19 cellular contexts compared by ENCODE assay signal in the genomic region with DNA sequence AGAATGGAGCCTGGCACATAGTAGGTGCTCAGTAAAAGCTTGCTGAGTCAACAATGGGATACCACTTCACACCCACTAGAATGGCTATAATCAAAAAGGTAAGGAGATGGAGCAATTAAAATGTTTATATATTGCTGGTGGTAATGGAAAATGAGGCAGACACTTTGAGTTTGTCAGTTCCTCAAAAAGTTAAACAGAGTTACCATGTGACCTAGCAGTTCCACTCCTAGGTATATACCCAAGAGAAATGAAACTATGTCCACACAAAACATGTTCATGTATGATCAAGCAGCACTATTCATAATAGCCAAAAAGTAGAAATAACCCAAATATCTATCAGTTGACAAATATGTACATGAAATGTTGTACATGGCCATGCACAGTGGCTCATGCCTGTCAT.
A peak's percentile ranks its signal among the peaks of the same experiment; 100 is the strongest.
DNase-seq lines count a peak whose midpoint lies in the region; ATAC-seq, FAIRE-seq and TF ChIP-seq lines count a peak whose summit lies in the region.
"Had no signal": no experiment of that assay in that cellular context is flagged by ENCODE, and none has a peak within 500 bp of the region (broad histone marks: within the 10 kb centered on the region; RNA-seq: fewer than 3 reads in every experiment).

No MANE protein-coding gene starts in this region.

- TF ChIP-seq CTCF in activated B cell treated with CpG ODN at 0.5 μM for 24 hours (IDR thresholded peaks at IDR 0.05) = no peak
- no peak for TF ChIP-seq CTCF in GM10266 (IDR thresholded peaks at IDR 0.05; ENCODE audit: control insufficient read depth, insufficient read depth, low read depth, missing control alignments)

- DNase-seq in GM12891 (ENCODE audit: insufficient read length, low spot score) = no peak
- DNase-seq in MV-4-11 (lab: John Stamatoyannopoulos, UW) = peak; percentile 67
- DNase-seq in activated B cell treated with CpG ODN at 0.5 μM for 24 hours = no peak
- no peak for DNase-seq in stimulated activated CD4-positive, alpha-beta T cell treated with anti-CD3 and anti-CD28 coated beads, Interleukin-4, amount 100 ng/mL, for 24 hours
- no peak for DNase-seq in SHP77 (lab: John Stamatoyannopoulos, UW)
- no peak for DNase-seq in GM10266 (ENCODE audit: extremely low spot score)
- DNase-seq: ACHN, COR-L47, DMS 273 treated with DMSO at 0.1 percent for 48 hours, GDM1, H7, Karpas-422, NCI-H1105, NCI-H1694, NCI-H510A, NCI-H774 had no signal

- H3K9me3 Mint-ChIP-seq in activated B cell treated with CpG ODN at 0.5 μM for 24 hours = no peaks in the 10 kb centered on the region
- H3K9me3 Mint-ChIP-seq in stimulated activated memory B cell treated with anti-CD40 and anti-IgM and Interleukin-4, amounts not matched to agents 10 μg/mL and 1 μg/mL and 100 μg/mL, for 72 hours = no peaks in the 10 kb centered on the region
- H3K9me3 Mint-ChIP-seq: T-helper 1 cell treated with Interleukin-12 subunit alpha and Interleukin-12 subunit beta and Interleukin-4 antibody, amounts not matched to agents 30 μg/mL and 1 μg/mL, for 36 hours had no signal

- no peak for FAIRE-seq in GM12891 (lab: Jason Lieb, UNC)

- intact Hi-C loops in activated B cell treated with CpG ODN at 0.5 μM for 24 hours (cut with micrococcal nuclease) = loop anchor here (2.0 kb wide), 1 partner anchor 20 kb away; no protein-coding TSS in a partner anchor

- ATAC-seq in activated B cell treated with CpG ODN at 0.5 μM for 24 hours (ENCODE audit: low read depth) = peak; percentile 90
- ATAC-seq in stimulated activated memory B cell treated with anti-CD40 and anti-IgM and Interleukin-4, amounts not matched to agents 10 μg/mL and 1 μg/mL and 100 μg/mL, for 72 hours = peak; percentile 86
- ATAC-seq: Panc1 had no signal

- no peaks in the 10 kb centered on the region for H3K36me3 Mint-ChIP-seq in activated B cell treated with CpG ODN at 0.5 μM for 24 hours (ENCODE audit: low read depth)
- no peaks in the 10 kb centered on the region for H3K36me3 Mint-ChIP-seq in stimulated activated memory B cell treated with anti-CD40 and anti-IgM and Interleukin-4, amounts not matched to agents 10 μg/mL and 1 μg/mL and 100 μg/mL, for 72 hours

- no peaks in the 10 kb centered on the region for H3K27me3 Mint-ChIP-seq in activated B cell treated with CpG ODN at 0.5 μM for 24 hours
- H3K27me3 Mint-ChIP-seq in stimulated activated memory B cell treated with anti-CD40 and anti-IgM and Interleukin-4, amounts not matched to agents 10 μg/mL and 1 μg/mL and 100 μg/mL, for 72 hours = no peaks in the 10 kb centered on the region

- no peak for TF ChIP-seq POLR2A in GM12891 (IDR thresholded peaks at IDR 0.05; ENCODE audit: low read depth, low read length)

- peak overlapping the region; percentile 21 for H3K4me3 Mint-ChIP-seq in activated B cell treated with CpG ODN at 0.5 μM for 24 hours
- no peak overlapping the region for H3K4me3 Mint-ChIP-seq in stimulated activated memory B cell treated with anti-CD40 and anti-IgM and Interleukin-4, amounts not matched to agents 10 μg/mL and 1 μg/mL and 100 μg/mL, for 72 hours
- H3K4me3 Mint-ChIP-seq: T-helper 1 cell treated with Interleukin-12 subunit alpha and Interleukin-12 subunit beta and Interleukin-4 antibody, amounts not matched to agents 30 μg/mL and 1 μg/mL, for 36 hours had no signal

- POLR2A ChIA-PET in activated B cell treated with CpG ODN at 0.5 μM for 24 hours (lab: Charles Lee) = interaction anchor here (0.6 to 6.7 kb wide), 5 partner anchors 11 to 72 kb away, joined by 3 to 86 read pairs (median 3); a partner anchor contains a TSS

- CTCF ChIA-PET in activated B cell treated with CpG ODN at 0.5 μM for 24 hours (lab: Charles Lee) = interaction anchor here (1.1 to 9.6 kb wide), 8 partner anchors 20 to 148 kb away, joined by 3 to 247 read pairs (median 5); no protein-coding TSS in a partner anchor

- peaks cover 26% of the 10 kb centered on the region for H3K4me1 Mint-ChIP-seq in activated B cell treated with CpG ODN at 0.5 μM for 24 hours
- peaks cover 19% of the 10 kb centered on the region for H3K4me1 Mint-ChIP-seq in stimulated activated memory B cell treated with anti-CD40 and anti-IgM and Interleukin-4, amounts not matched to agents 10 μg/mL and 1 μg/mL and 100 μg/mL, for 72 hours

- peak overlapping the region; percentile 68 for H3K27ac Mint-ChIP-seq in activated B cell treated with CpG ODN at 0.5 μM for 24 hours
- peak overlapping the region; percentile 66 for H3K27ac Mint-ChIP-seq in stimulated activated memory B cell treated with anti-CD40 and anti-IgM and Interleukin-4, amounts not matched to agents 10 μg/mL and 1 μg/mL and 100 μg/mL, for 72 hours
- H3K27ac Mint-ChIP-seq: T-helper 1 cell treated with Interleukin-12 subunit alpha and Interleukin-12 subunit beta and Interleukin-4 antibody, amounts not matched to agents 30 μg/mL and 1 μg/mL, for 36 hours had no signal

TF ChIP-seq in GM12891, 5 proteins besides CTCF, POLR2A, EP300 and RAD21:
- TF ChIP-seq SPI1 (IDR thresholded peaks at IDR 0.05; ENCODE audit: low read depth, low read length) (peak; percentile 62), TAF1 (IDR thresholded peaks at IDR 0.05; ENCODE audit: low read depth, low read length) (no peak)
